Comparison of ENCODE assay signal across 28 cellular contexts in genomic region chr1:99700020-99700419, GRCh38. TPM values are rescaled to one million over a fixed set of nuclear protein-coding genes. Genes with fewer than 3 reads are reported as not detected.
"Had no signal": no experiment of that assay in that cellular context is flagged by ENCODE, and none has a peak within 500 bp of the region (broad histone marks: within the 10 kb centered on the region; RNA-seq: fewer than 3 reads in every experiment).

No MANE protein-coding gene starts in this region.

- H3K4me1 Mint-ChIP-seq: neural progenitor cell had no signal

- H3K9me3 ChIP-seq: colonic mucosa, gastrocnemius medialis, thoracic aorta had no signal

- H3K27me3 ChIP-seq: breast epithelium, colonic mucosa, gastrocnemius medialis, neural progenitor cell had no signal

- H3K4me3 ChIP-seq: breast epithelium, colonic mucosa, dorsolateral prefrontal cortex, gastrocnemius medialis, neural progenitor cell, smooth muscle cell, thoracic aorta had no signal

- H3K9ac ChIP-seq: neural progenitor cell had no signal

- H3K4me2 ChIP-seq: neural progenitor cell, smooth muscle cell had no signal

- H3K27ac Mint-ChIP-seq: activated naive CD8-positive, alpha-beta T cell; activated T-helper 17 cell treated with anti-CD3 and anti-CD28 coated beads, Interleukin-2, amount 50 U/mL, for 72 hours; effector memory CD8-positive, alpha-beta T cell; memory B cell; neural progenitor cell; T-helper 2 cell treated with Interferon-gamma antibody and Interleukin-4, amounts not matched to agents 5 μg/mL and 100 μg/mL, for 36 hours; type B pancreatic cell had no signal

- H3K9me3 Mint-ChIP-seq: activated T-helper 17 cell treated with anti-CD3 and anti-CD28 coated beads, Interleukin-2, amount 50 U/mL, for 72 hours; central memory CD8-positive, alpha-beta T cell; effector memory CD8-positive, alpha-beta T cell; memory B cell; T-helper 2 cell treated with Interferon-gamma antibody and Interleukin-4, amounts not matched to agents 5 μg/mL and 100 μg/mL, for 36 hours; type B pancreatic cell had no signal

- H2AFZ ChIP-seq: neural progenitor cell had no signal

- H3K4me3 Mint-ChIP-seq: activated naive CD8-positive, alpha-beta T cell; activated T-helper 17 cell treated with anti-CD3 and anti-CD28 coated beads, Interleukin-2, amount 50 U/mL, for 72 hours; central memory CD8-positive, alpha-beta T cell; effector memory CD8-positive, alpha-beta T cell; memory B cell; naive B cell; neural progenitor cell; T-helper 2 cell treated with Interferon-gamma antibody and Interleukin-4, amounts not matched to agents 5 μg/mL and 100 μg/mL, for 36 hours; type B pancreatic cell had no signal

- H3K4me1 ChIP-seq: breast epithelium, colonic mucosa, gastrocnemius medialis, neural progenitor cell had no signal

- H3K36me3 ChIP-seq: breast epithelium, colonic mucosa, neural progenitor cell, thoracic aorta, WERI-Rb-1 had no signal

- ATAC-seq: activated T-helper 17 cell treated with anti-CD3 and anti-CD28 coated beads, Interleukin-2, amount 50 U/mL, for 72 hours; effector memory CD8-positive, alpha-beta T cell; esophagus mucosa; gastrocnemius medialis; left ventricle myocardium superior; sciatic nerve had no signal

- H3K27me3 Mint-ChIP-seq: type B pancreatic cell had no signal

- H3K27ac ChIP-seq: breast epithelium, colonic mucosa, dorsolateral prefrontal cortex, gastrocnemius medialis, neural progenitor cell, thoracic aorta, WERI-Rb-1 had no signal

- DNase-seq: activated CD4-positive, alpha-beta T cell treated with anti-CD3 and anti-CD28 coated beads for 1 hour; activated CD4-positive, alpha-beta T cell treated with anti-CD3 and anti-CD28 coated beads, Interleukin-2, amount 50 U/mL, for 1 hour; activated T-cell treated with anti-CD3 and anti-CD28 coated beads, Interleukin-2, amount 50 U/mL, for 1 hour; amniotic stem cell; colonic mucosa; dorsolateral prefrontal cortex; effector memory CD8-positive, alpha-beta T cell; gastrocnemius medialis; hippocampal formation; left ventricle myocardium superior; naive B cell; posterior cingulate gyrus; stimulated activated CD4-positive, alpha-beta T cell treated with anti-CD3 and anti-CD28 coated beads, Interleukin-2, amount 100 ng/mL, for 48 hours; stimulated activated CD8-positive, alpha-beta memory T cell treated with anti-CD3 and anti-CD28 coated beads, Interleukin-4, amount 100 ng/mL, for 48 hours; stimulated activated naive CD4-positive, alpha-beta T cell; WERI-Rb-1 had no signal

- H3K36me3 Mint-ChIP-seq: activated naive CD8-positive, alpha-beta T cell; neural progenitor cell; type B pancreatic cell had no signal

RNA-seq across cellular contexts. Expression of gene PALMD, which starts 54.1 kb away (rescaled TPM):
- total RNA-seq: activated T-helper 17 cell treated with anti-CD3 and anti-CD28 coated beads, Interleukin-2, amount 50 U/mL, for 72 hours had no signal
